16 cellular contexts compared by ENCODE assay signal in genomic region chrX:68997461-68997860, GRCh38.
DNase-seq lines count a peak whose midpoint lies in the region; ATAC-seq and TF ChIP-seq lines count a peak whose summit lies in the region.
"Had no signal": no experiment of that assay in that cellular context is flagged by ENCODE, and none has a peak within 500 bp of the region (broad histone marks: within the 10 kb centered on the region; RNA-seq: fewer than 3 reads in every experiment).

No MANE protein-coding gene starts in this region.

- 44 to 50% methylated on average over 3 of the region's 3 CpGs for WGBS in heart right ventricle, 2 donors
- WGBS in urinary bladder: 26% methylated on average over 3 of the region's 3 CpGs

- H3K27ac Mint-ChIP-seq in mesothelial cell of epicardium: peak overlapping the region; percentile 44

- peak overlapping the region in 8 of 10 donors; percentile 56 to 81 (median 78) for H3K27ac ChIP-seq in heart right ventricle
- H3K27ac ChIP-seq in urinary bladder (ENCODE audit: low read depth): peak overlapping the region; percentile 59
- H3K27ac ChIP-seq: BLaER1 treated with 17β-estradiol and CSF1 and Interleukin-3, amounts not matched to agents 10 nM and 100 nM had no signal

- H3K4me3 ChIP-seq in heart right ventricle (no peak overlapping the region), urinary bladder (ENCODE audit: low read depth, low read length) (no peak overlapping the region)
- H3K4me3 ChIP-seq: BLaER1 treated with 17β-estradiol and CSF1 and Interleukin-3, amounts not matched to agents 10 nM and 100 nM had no signal

- intact Hi-C loops in heart right ventricle (cut with DNase I) (loop anchor here in 5 of 10 donors (2.0 to 10.0 kb wide), 9 partner anchors 59 to 173 kb away; partner anchors contain the start of gene EFNB1 (in 2 of the 5)), left cardiac atrium (cut with DNase I) (loop anchor here in 1 of 2 donors (5.0 kb wide), 1 partner anchor 60 kb away; no protein-coding TSS in a partner anchor)

- no peaks in the 10 kb centered on the region for H3K27me3 Mint-ChIP-seq in mesothelial cell of epicardium (ENCODE audit: low read depth)

- peaks cover 0 to 22% (median 0%) of the 10 kb centered on the region in 7 donors for H3K27me3 ChIP-seq in heart right ventricle

- ATAC-seq in heart right ventricle (no peak), left cardiac atrium (no peak), HG03045 (IDR thresholded peaks at IDR 0.05; ENCODE audit: unreplicated experiment) (no peak)

- peaks cover 30% of the 10 kb centered on the region for H3K4me1 Mint-ChIP-seq in mesothelial cell of epicardium

- TF ChIP-seq CTCF in heart right ventricle (IDR thresholded peaks at IDR 0.05) (no peak), mesothelial cell of epicardium (IDR thresholded peaks at IDR 0.05; ENCODE audit: unreplicated experiment) (no peak)

- no peaks in the 10 kb centered on the region for H3K36me3 ChIP-seq in heart right ventricle
- H3K36me3 ChIP-seq in urinary bladder (ENCODE audit: insufficient read depth): no peaks in the 10 kb centered on the region
- H3K36me3 ChIP-seq: BLaER1 treated with 17β-estradiol and CSF1 and Interleukin-3, amounts not matched to agents 10 nM and 100 nM had no signal

- no peak for DNase-seq in heart right ventricle
- no peak for DNase-seq in left cardiac atrium
- DNase-seq in dermis blood vessel endothelial cell: peak; percentile 59
- DNase-seq in mesothelial cell of epicardium (ENCODE audit: low spot score in 2 of 2, unreplicated experiment in 2 of 2): no peak
- no peak for DNase-seq in iPS-NIHi11 (ENCODE audit: low spot score)
- DNase-seq in NCI-H187 (lab: John Stamatoyannopoulos, UW): no peak
- DNase-seq: DMS79 treated with DMSO at 0.1 percent for 48 hours; H7; KBM-7; NCI-H1436; NCI-H2029 treated with DMSO at 0.1 percent for 48 hours; NCI-H2171 treated with DMSO at 0.1 percent for 48 hours; NK-92 treated with Interleukin-12 subunit alpha and Interleukin-12 subunit beta, amount 100 ng/mL, for 24 hours had no signal

- H3K4me1 ChIP-seq in heart right ventricle: peaks cover 3 to 50% (median 29%) of the 10 kb centered on the region in 9 donors
- no peaks in the 10 kb centered on the region for H3K4me1 ChIP-seq in urinary bladder (ENCODE audit: insufficient read depth)

- no peak overlapping the region for H3K4me3 Mint-ChIP-seq in mesothelial cell of epicardium

- H3K9me3 ChIP-seq in heart right ventricle: no peaks in the 10 kb centered on the region
- H3K9me3 ChIP-seq: BLaER1 treated with 17β-estradiol and CSF1 and Interleukin-3, amounts not matched to agents 10 nM and 100 nM had no signal

- peaks cover 28% of the 10 kb centered on the region for H3K9me3 Mint-ChIP-seq in mesothelial cell of epicardium

- no peaks in the 10 kb centered on the region for H3K36me3 Mint-ChIP-seq in mesothelial cell of epicardium
